ENCODE assay signal across 12 cellular contexts in genomic region chr1:209567788-209568187, GRCh38.
DNase-seq lines count a peak whose midpoint lies in the region; ATAC-seq and TF ChIP-seq lines count a peak whose summit lies in the region.
"Had no signal": no experiment of that assay in that cellular context is flagged by ENCODE, and none has a peak within 500 bp of the region (broad histone marks: within the 10 kb centered on the region; RNA-seq: fewer than 3 reads in every experiment).

No MANE protein-coding gene starts in this region.

- ATAC-seq in GM18505 (IDR thresholded peaks at IDR 0.05; ENCODE audit: unreplicated experiment): no peak

- no peak for TF ChIP-seq POLR2A in GM18505 (IDR thresholded peaks at IDR 0.05; ENCODE audit: borderline replicate concordance, extremely low read depth, insufficient read depth, insufficient read length)

- DNase-seq in AG08395 (ENCODE audit: low spot score): peak; percentile 62
- peak; percentile 85 for DNase-seq in HCEC 1CT
- peak; percentile 84 for DNase-seq in amniotic epithelial cell (ENCODE audit: low read depth)
- DNase-seq in foreskin melanocyte: peak; percentile 91
- no peak for DNase-seq in NCI-H446 treated with DMSO at 0.1 percent for 48 hours (lab: John Stamatoyannopoulos, UW)
- no peak for DNase-seq in NCI-H2029 (lab: John Stamatoyannopoulos, UW)
- no peak for DNase-seq in activated gamma-delta T cell treated with Interleukin-2 at 50 U/mL for 16 hours
- DNase-seq: activated CD4-positive, CD25-positive, alpha-beta regulatory T cell; NCI-H1092; stimulated activated CD4-positive, alpha-beta T cell treated with anti-CD3 and anti-CD28 coated beads, Interleukin-12 subunit alpha, Interleukin-12 subunit beta, amount 100 ng/mL, for 4 hours; testis had no signal

Comparison
In these comparisons a context has a peak if more than half of its experiments do, and no peak if none do; other contexts are left out.
1. DNase-seq: peak in AG08395 (single experiment), HCEC 1CT (single experiment), amniotic epithelial cell (single experiment) and foreskin melanocyte (single experiment); none in NCI-H446 treated with DMSO at 0.1 percent for 48 hours (single experiment), NCI-H2029 (single experiment) and activated gamma-delta T cell treated with Interleukin-2 at 50 U/mL for 16 hours (single experiment).